7 cellular contexts compared by ENCODE assay signal in genomic region chr16:30567991-30568638, GRCh38. TPM values are rescaled to one million over a fixed set of nuclear protein-coding genes. Genes with fewer than 3 reads are reported as not detected.
DNase-seq lines count a peak whose midpoint lies in the region; ATAC-seq and TF ChIP-seq lines count a peak whose summit lies in the region.

No MANE protein-coding gene starts in this region.

- peak overlapping the region; percentile 0 for H3K4me3 ChIP-seq in Jurkat, Clone E6-1 (ENCODE audit: low read length)
- H3K4me3 ChIP-seq in fibroblast of villous mesenchyme (ENCODE audit: low read depth, low read length) = no peak overlapping the region

- ATAC-seq in GM18870 (IDR thresholded peaks at IDR 0.05; ENCODE audit: unreplicated experiment) (peak; percentile 51), GM21576 (IDR thresholded peaks at IDR 0.05; ENCODE audit: unreplicated experiment) (no peak), GM18909 (IDR thresholded peaks at IDR 0.05; ENCODE audit: poor library complexity, unreplicated experiment) (no peak)

- DNase-seq in Jurkat, Clone E6-1 (ENCODE audit: low read depth, low spot score) = peak; percentile 73
- DNase-seq in activated CD4-positive, alpha-beta T cell treated with anti-CD3 and anti-CD28 coated beads for 4 hours = peak; percentile 49 to 50
- DNase-seq in fibroblast of villous mesenchyme (ENCODE audit: low read depth) (peak; percentile 98), UCSD-AML1 (lab: John Stamatoyannopoulos, UW; ENCODE audit: unreplicated experiment) (no peak)

- TF ChIP-seq CTCF in fibroblast of villous mesenchyme (IDR thresholded peaks at IDR 0.05; ENCODE audit: insufficient read depth, low read depth, low read length) = no peak

RNA-seq across cellular contexts. Expression of gene ZNF688, which starts 3.4 kb away (rescaled TPM):
- polyA plus RNA-seq in Jurkat, Clone E6-1 (2012; ENCODE audit: insufficient read depth, insufficient read length) = 7.3 TPM
- total RNA-seq in fibroblast of villous mesenchyme = 6.5 and 12.9 TPM in 2 replicates

RNA-seq across cellular contexts. Expression of gene ZNF764, which starts 9.9 kb away (rescaled TPM):
- 11.7 TPM for polyA plus RNA-seq in Jurkat, Clone E6-1 (2012; ENCODE audit: insufficient read depth, insufficient read length)
- total RNA-seq in fibroblast of villous mesenchyme = 4.3 and 6.1 TPM in 2 replicates

RNA-seq across cellular contexts. Expression of gene ZNF785, which starts 17.4 kb away (rescaled TPM):
- polyA plus RNA-seq in Jurkat, Clone E6-1 (2012; ENCODE audit: insufficient read depth, insufficient read length) = 0.75 TPM
- 9.7 and 13.0 TPM in 2 replicates for total RNA-seq in fibroblast of villous mesenchyme

RNA-seq across cellular contexts. Expression of gene ZNF747, which starts 33.5 kb away (rescaled TPM):
- 3.7 TPM for polyA plus RNA-seq in Jurkat, Clone E6-1 (2012; ENCODE audit: insufficient read depth, insufficient read length)
- total RNA-seq in fibroblast of villous mesenchyme = 11.7 and 12.6 TPM in 2 replicates

RNA-seq across cellular contexts. Expression of gene ZNF768, which starts 41.7 kb away (rescaled TPM):
- 4.9 TPM for polyA plus RNA-seq in Jurkat, Clone E6-1 (2012; ENCODE audit: insufficient read depth, insufficient read length)
- total RNA-seq in fibroblast of villous mesenchyme = 19.0 and 22.0 TPM in 2 replicates
